Comparison of ENCODE assay signal across 9 cellular contexts in genomic region chr9:116365056-116365471, GRCh38.
A peak's percentile ranks its signal among the peaks of the same experiment; 100 is the strongest.
DNase-seq lines count a peak whose midpoint lies in the region; ATAC-seq and TF ChIP-seq lines count a peak whose summit lies in the region.
"Had no signal": no experiment of that assay in that cellular context is flagged by ENCODE, and none has a peak within 500 bp of the region (broad histone marks: within the 10 kb centered on the region; RNA-seq: fewer than 3 reads in every experiment).

No MANE protein-coding gene starts in this region.

- no peaks in the 10 kb centered on the region for H4K20me1 ChIP-seq in neural progenitor cell (ENCODE audit: low read depth)

- no peak overlapping the region for H3K4me3 Mint-ChIP-seq in neural progenitor cell

- TF ChIP-seq CTCF in stomach (IDR thresholded peaks at IDR 0.05) (no peak), neural progenitor cell (IDR thresholded peaks at IDR 0.05) (no peak)

- H3K4me1 Mint-ChIP-seq in neural progenitor cell: peaks cover 18% of the 10 kb centered on the region

- H3K27me3 Mint-ChIP-seq in neural progenitor cell (ENCODE audit: insufficient read depth, low read depth): no peaks in the 10 kb centered on the region

- H2AFZ ChIP-seq in neural progenitor cell (replicated peaks): no peak overlapping the region

- CTCF ChIA-PET in HEK293T (lab: Yijun Ruan, JAX): no interaction called here

- H3K9me3 Mint-ChIP-seq in neural progenitor cell: no peaks in the 10 kb centered on the region

- no peak overlapping the region for H3K27ac Mint-ChIP-seq in neural progenitor cell

- TF ChIP-seq POLR2A in stomach (IDR thresholded peaks at IDR 0.05): no peak

- no peak overlapping the region for H3K4me2 ChIP-seq in neural progenitor cell

- peaks cover 0 to 4% (median 0%) of the 10 kb centered on the region in 4 donors for H3K36me3 ChIP-seq in stomach
- no peaks in the 10 kb centered on the region for H3K36me3 ChIP-seq in neural progenitor cell

- DNase-seq in HEK293T (ENCODE audit: extremely low spot score) (peak; percentile 35), T1000 (lab: John Stamatoyannopoulos, UW) (peak; percentile 23), left ventricle myocardium superior (peak; percentile 75), stomach (peak; percentile 32), NCI-H146 (lab: John Stamatoyannopoulos, UW) (no peak), neural progenitor cell (ENCODE audit: low spot score) (no peak)
- DNase-seq: T-helper 1 cell had no signal

- 21 to 41% (median 35%) methylated on average over 7 to 9 of the region's 9 CpGs for WGBS in stomach, 5 donors

- intact Hi-C loops in left ventricle myocardium superior (cut with micrococcal nuclease): no loop called here
- intact Hi-C loops in stomach (cut with DNase I; ENCODE audit: low total_unique reads): no loop called here

- no peaks in the 10 kb centered on the region for H3K36me3 Mint-ChIP-seq in neural progenitor cell

- H3K4me3 ChIP-seq in stomach (no peak overlapping the region), neural progenitor cell (no peak overlapping the region)

- H3K9me3 ChIP-seq in stomach (no peaks in the 10 kb centered on the region), neural progenitor cell (ENCODE audit: low read depth) (no peaks in the 10 kb centered on the region)

- H3K9ac ChIP-seq in neural progenitor cell: no peak overlapping the region

- ATAC-seq in left ventricle myocardium superior (peak; percentile 98), HG02884 (IDR thresholded peaks at IDR 0.05; ENCODE audit: unreplicated experiment) (no peak), GM18907 (IDR thresholded peaks at IDR 0.05; ENCODE audit: unreplicated experiment) (no peak)

- H3K27ac ChIP-seq in stomach (peak overlapping the region in 3 of 5 donors; percentile 33 to 67 (median 44)), neural progenitor cell (no peak overlapping the region)

- TF ChIP-seq EP300 in stomach (IDR thresholded peaks at IDR 0.05): no peak

- H3K4me1 ChIP-seq in stomach: peaks cover 0 to 10% (median 4%) of the 10 kb centered on the region in 4 donors
- peaks cover 5% of the 10 kb centered on the region for H3K4me1 ChIP-seq in neural progenitor cell

- no peaks in the 10 kb centered on the region for H3F3A ChIP-seq in neural progenitor cell (ENCODE audit: low read depth)

- POLR2A ChIA-PET in HEK293T (lab: Yijun Ruan, JAX): no interaction called here

- no peaks in the 10 kb centered on the region for H3K79me2 ChIP-seq in neural progenitor cell (ENCODE audit: low read depth)

- no peaks in the 10 kb centered on the region for H3K27me3 ChIP-seq in stomach
- no peaks in the 10 kb centered on the region for H3K27me3 ChIP-seq in neural progenitor cell

TF ChIP-seq in HEK293T, 16 proteins besides CTCF, POLR2A, EP300 and RAD21:
- no peak for TF ChIP-seq NFRKB (IDR thresholded peaks at IDR 0.05)
- no peak for TF ChIP-seq L3MBTL2 (conservative IDR thresholded peaks at IDR 0.05)
- TF ChIP-seq HDGF (IDR thresholded peaks at IDR 0.05; ENCODE audit: borderline replicate concordance): no peak
- no peak for TF ChIP-seq FOXA1 (IDR thresholded peaks at IDR 0.05)
- TF ChIP-seq CTBP1 (IDR thresholded peaks at IDR 0.05; ENCODE audit: borderline replicate concordance): no peak
- no peak for TF ChIP-seq ARNT (IDR thresholded peaks at IDR 0.05)
- TF ChIP-seq FOXK2 (IDR thresholded peaks at IDR 0.05): no peak
- TF ChIP-seq SP1 (IDR thresholded peaks at IDR 0.05): no peak
- TF ChIP-seq ELF4 (IDR thresholded peaks at IDR 0.05): no peak
- TF ChIP-seq LEF1 (IDR thresholded peaks at IDR 0.05; ENCODE audit: borderline replicate concordance): no peak

Comparison
In these comparisons a context has a peak if more than half of its experiments do, and no peak if none do; other contexts are left out.
1. DNase-seq: peak in HEK293T (single experiment), T1000 (single experiment), left ventricle myocardium superior (single experiment) and stomach (single experiment); none in NCI-H146 (single experiment) and neural progenitor cell (single experiment).